Comparison of ENCODE assay signal across 8 cellular contexts in the genomic region with DNA sequence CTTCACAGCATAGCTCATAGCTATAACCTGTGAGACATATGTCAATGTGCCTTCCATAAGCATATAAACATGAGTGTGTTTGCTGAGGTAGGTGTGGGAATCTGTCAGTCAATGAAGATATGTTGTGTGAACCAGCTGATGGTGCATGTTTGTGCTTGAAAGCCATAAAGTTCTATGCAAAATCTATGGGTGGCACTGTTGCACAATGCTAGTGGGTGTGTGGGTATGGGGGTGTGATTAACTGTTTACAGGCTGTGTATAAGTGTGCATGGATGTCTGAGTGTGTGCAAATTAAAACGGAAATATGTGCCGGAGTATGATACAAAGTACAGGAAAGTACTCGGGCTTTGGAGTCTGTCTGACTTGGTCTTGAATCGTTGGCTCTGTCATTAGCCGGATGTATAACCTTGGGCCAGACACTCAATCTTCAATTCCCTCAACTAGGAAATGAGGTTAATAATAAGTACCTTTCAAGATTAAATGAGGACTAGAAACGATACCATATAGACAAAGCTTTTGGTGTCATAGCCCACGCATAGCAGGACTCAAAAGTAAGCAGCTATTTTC. TPM values are rescaled to one million over a fixed set of nuclear protein-coding genes. Genes with fewer than 3 reads are reported as not detected.
DNase-seq lines count a peak whose midpoint lies in the region; ATAC-seq and TF ChIP-seq lines count a peak whose summit lies in the region.

No MANE protein-coding gene starts in this region.

- H3K27ac Mint-ChIP-seq in natural killer cell = peak overlapping the region; percentile 85 to 95

- H3K4me3 Mint-ChIP-seq in natural killer cell = peak overlapping the region; percentile 98

- peak; percentile 10 to 43 for DNase-seq in stimulated activated CD4-positive, alpha-beta T cell treated with anti-CD3 and anti-CD28 coated beads, Interleukin-15, amount 100 ng/mL, for 1 hour (ENCODE audit: low read depth in 1 of 2, low spot score in 1 of 2)
- DNase-seq in stimulated activated CD4-positive, alpha-beta T cell treated with anti-CD3 and anti-CD28 coated beads, Interleukin-12 subunit alpha, Interleukin-12 subunit beta, amount 100 ng/mL, for 4 hours = no peak
- DNase-seq in NCI-H345 treated with DMSO at 0.1 percent for 48 hours (lab: John Stamatoyannopoulos, UW; ENCODE audit: unreplicated experiment) = peak; percentile 9
- DNase-seq in activated T-cell treated with anti-CD3 and anti-CD28 coated beads for 4 hours = peak; percentile 56
- DNase-seq in natural killer cell = peak; percentile 55
- DNase-seq in upper lobe of left lung = peak in 1 of 2 donors; percentile 44

- intact Hi-C loops in natural killer cell (cut with micrococcal nuclease) = loop anchor here (1.0 to 5.0 kb wide), 9 partner anchors 18 to 338 kb away; a partner anchor contains a TSS

- H3K27ac ChIP-seq in upper lobe of left lung = peak overlapping the region; percentile 87 to 95 (median 90)

- H3K36me3 ChIP-seq in upper lobe of left lung = no peaks in the 10 kb centered on the region

- H3K9me3 ChIP-seq in upper lobe of left lung = no peaks in the 10 kb centered on the region

- TF ChIP-seq POLR2A in upper lobe of left lung (IDR thresholded peaks at IDR 0.05) = no peak

- no peak for TF ChIP-seq EP300 in upper lobe of left lung (IDR thresholded peaks at IDR 0.05)

- peaks cover 49 to 59% of the 10 kb centered on the region in 2 donors for H3K4me1 Mint-ChIP-seq in natural killer cell

- peaks cover 21 to 39% (median 26%) of the 10 kb centered on the region in 4 donors for H3K4me1 ChIP-seq in upper lobe of left lung

- H3K27me3 ChIP-seq in upper lobe of left lung = no peaks in the 10 kb centered on the region

- no peaks in the 10 kb centered on the region for H3K27me3 Mint-ChIP-seq in natural killer cell (ENCODE audit: low read depth in 2 of 2)

- ATAC-seq in esophagus mucosa (peak; percentile 79), natural killer cell (peak; percentile 58 to 82 (median 74)), upper lobe of left lung (ENCODE audit: low FRiP score in 2 of 2) (peak; percentile 33 to 51), HG02885 (IDR thresholded peaks at IDR 0.05; ENCODE audit: poor library complexity, unreplicated experiment) (no peak)

- TF ChIP-seq CTCF in natural killer cell (IDR thresholded peaks at IDR 0.05) = peak; percentile 63
- peak in 2 of 6 experiments; percentile 40 to 56 for TF ChIP-seq CTCF in upper lobe of left lung (IDR thresholded peaks at IDR 0.05)

- 7% methylated on average over 7 of the region's 7 CpGs for WGBS in upper lobe of left lung, 2 donors

- no peaks in the 10 kb centered on the region for H3K36me3 Mint-ChIP-seq in natural killer cell

- H3K4me3 ChIP-seq in upper lobe of left lung = peak overlapping the region in 2 of 4 donors; percentile 77 to 85

- H3K9me3 Mint-ChIP-seq in natural killer cell = no peaks in the 10 kb centered on the region

RNA-seq across cellular contexts. Expression of a gene that starts 0.9 kb away (rescaled TPM):
- total RNA-seq in esophagus mucosa = 28.3 TPM
- total RNA-seq in natural killer cell = 100 to 1,000 TPM; 175 to 235 (median 196) TPM
- 100 to 1,000 TPM in 2 of 6 donors, 10 to 100 TPM in 4; 54.0 to 152 (median 90.5) TPM for total RNA-seq in upper lobe of left lung
